1 cellular context compared by ENCODE assay signal in genomic region chr15:97961067-97961954, GRCh38.
TF ChIP-seq lines count a peak whose summit lies in the region.

No MANE protein-coding gene starts in this region.

TF ChIP-seq in K562, 482 proteins besides CTCF, POLR2A, EP300 and RAD21 (continued from another document):
- TF ChIP-seq ZNF639 (CRISPR knock-in tag; conservative IDR thresholded peaks at IDR 0.05 in 1 of 2, IDR thresholded peaks at IDR 0.05 in 1 of 2) (no peak), ZNF584 (CRISPR knock-in tag; IDR thresholded peaks at IDR 0.05; ENCODE audit: low read depth) (no peak), CREB3 (tag; conservative IDR thresholded peaks at IDR 0.05; ENCODE audit: low read depth) (no peak), DACH1 (IDR thresholded peaks at IDR 0.05; ENCODE audit: partially characterized antibody) (no peak), ZBTB11 (CRISPR knock-in tag; IDR thresholded peaks at IDR 0.05) (no peak), HDAC3 (IDR thresholded peaks at IDR 0.05; ENCODE audit: borderline replicate concordance, partially characterized antibody) (no peak), RBFOX2 (IDR thresholded peaks at IDR 0.05; ENCODE audit: low read depth, low read length) (no peak; the same call in 1 of the 2 replicates), REST (CRISPR knock-in tag; IDR thresholded peaks at IDR 0.05; ENCODE audit: low read depth) (no peak), PHF8 (IDR thresholded peaks at IDR 0.05; ENCODE audit: borderline replicate concordance, low read length) (peak; percentile 54; the same call in 1 of the 2 replicates), KLF6 (CRISPR knock-in tag; IDR thresholded peaks at IDR 0.05; ENCODE audit: borderline replicate concordance) (no peak), HNRNPUL1 (IDR thresholded peaks at IDR 0.05; ENCODE audit: low read length) (no peak), GABPB1 (CRISPR knock-in tag; IDR thresholded peaks at IDR 0.05) (no peak), HEY1 (CRISPR knock-in tag; IDR thresholded peaks at IDR 0.05; ENCODE audit: borderline replicate concordance) (no peak), MAFF (IDR thresholded peaks at IDR 0.05; ENCODE audit: low read length) (peak; percentile 18; the same call in 1 of the 2 replicates), ZNF449 (CRISPR knock-in tag; IDR thresholded peaks at IDR 0.05) (no peak), LARP7 (IDR thresholded peaks at IDR 0.05) (no peak), RBM25 (IDR thresholded peaks at IDR 0.05; ENCODE audit: low read depth, low read length, severe bottlenecking) (no peak), ZFP1 (CRISPR knock-in tag; IDR thresholded peaks at IDR 0.05) (no peak), CXXC5 (CRISPR knock-in tag; IDR thresholded peaks at IDR 0.05) (no peak; the same call in 1 of the 2 replicates), ZC3H11A (IDR thresholded peaks at IDR 0.05; ENCODE audit: low read depth, low read length) (no peak), RFX7 (CRISPR knock-in tag; IDR thresholded peaks at IDR 0.05) (no peak), FOXA3 (CRISPR knock-in tag; conservative IDR thresholded peaks at IDR 0.05 in 1 of 2, IDR thresholded peaks at IDR 0.05 in 1 of 2) (no peak), ZSCAN32 (CRISPR knock-in tag; IDR thresholded peaks at IDR 0.05) (peak; percentile 50; the same call in 1 of the 2 replicates), SNIP1 (IDR thresholded peaks at IDR 0.05; ENCODE audit: low read depth) (no peak), NCOR1 (IDR thresholded peaks at IDR 0.05) (no peak), SRSF3 (IDR thresholded peaks at IDR 0.05; ENCODE audit: insufficient read depth, low read length) (no peak), DIDO1 (tag; IDR thresholded peaks at IDR 0.05; ENCODE audit: low read depth) (no peak)
